1 cellular context compared by ENCODE assay signal in the genomic region with DNA sequence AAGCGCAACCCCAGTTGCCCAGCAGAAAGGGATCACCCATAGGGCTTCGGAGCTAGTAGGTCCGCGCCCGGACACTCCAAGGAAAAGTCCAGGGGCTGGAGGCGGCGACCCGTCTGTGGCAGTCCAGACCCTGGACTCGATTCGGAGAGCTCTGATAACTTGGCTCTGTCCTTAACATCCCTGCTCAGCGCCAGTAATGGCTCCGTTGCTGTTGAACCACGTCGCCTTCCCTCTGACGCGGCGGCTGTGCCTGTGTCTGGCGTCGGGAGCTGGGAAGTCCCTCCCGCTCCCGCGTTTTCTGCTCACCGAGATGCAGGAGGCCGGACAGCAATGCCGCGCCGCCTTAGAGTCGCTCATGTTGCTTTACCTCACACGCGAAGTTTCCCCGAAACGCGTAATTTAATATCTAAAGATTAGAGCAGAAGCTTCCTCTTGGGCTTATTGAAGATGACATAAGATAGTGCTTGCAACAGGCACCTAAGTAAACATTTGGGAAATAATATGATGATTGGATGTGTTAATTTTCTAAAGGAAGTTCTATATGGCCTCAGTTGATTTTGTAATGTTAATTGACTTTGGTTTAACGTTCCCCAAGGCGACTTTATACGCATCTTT.
TF ChIP-seq lines count a peak whose summit lies in the region.

No MANE protein-coding gene starts in this region.

TF ChIP-seq in K562, 482 proteins besides CTCF, POLR2A, EP300 and RAD21 (continued from another document and continues in another):
- peak; percentile 51 to 92 (median 85) for TF ChIP-seq YY1 (IDR thresholded peaks at IDR 0.05; ENCODE audit: borderline replicate concordance in 1 of 3, control insufficient read depth in 1 of 3, extremely low read depth in 1 of 3, insufficient read depth in 3 of 3, insufficient read length in 1 of 3, insufficient replicate concordance in 2 of 3, low read depth in 1 of 3, low read length in 2 of 3)
- TF ChIP-seq CHD2 (IDR thresholded peaks at IDR 0.05; ENCODE audit: low read depth, low read length) = peak; percentile 66; the same call in 1 of the 2 replicates
- TF ChIP-seq, protein P1, sequence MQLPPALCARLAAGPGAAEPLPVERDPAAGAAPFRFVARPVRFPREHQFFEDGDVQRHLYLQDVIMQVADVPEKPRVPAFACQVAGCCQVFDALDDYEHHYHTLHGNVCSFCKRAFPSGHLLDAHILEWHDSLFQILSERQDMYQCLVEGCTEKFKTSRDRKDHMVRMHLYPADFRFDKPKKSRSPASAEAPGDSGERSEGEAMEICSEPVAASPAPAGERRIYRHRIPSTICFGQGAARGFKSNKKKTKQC (CRISPR knock-in tag; IDR thresholded peaks at IDR 0.05) = peak; percentile 89; the same call in 1 of the 2 replicates
- no peak for TF ChIP-seq ZNF12 (CRISPR knock-in tag; IDR thresholded peaks at IDR 0.05)
- TF ChIP-seq, protein P2, sequence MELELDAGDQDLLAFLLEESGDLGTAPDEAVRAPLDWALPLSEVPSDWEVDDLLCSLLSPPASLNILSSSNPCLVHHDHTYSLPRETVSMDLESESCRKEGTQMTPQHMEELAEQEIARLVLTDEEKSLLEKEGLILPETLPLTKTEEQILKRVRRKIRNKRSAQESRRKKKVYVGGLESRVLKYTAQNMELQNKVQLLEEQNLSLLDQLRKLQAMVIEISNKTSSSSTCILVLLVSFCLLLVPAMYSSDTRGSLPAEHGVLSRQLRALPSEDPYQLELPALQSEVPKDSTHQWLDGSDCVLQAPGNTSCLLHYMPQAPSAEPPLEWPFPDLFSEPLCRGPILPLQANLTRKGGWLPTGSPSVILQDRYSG (tag; conservative IDR thresholded peaks at IDR 0.05; ENCODE audit: low read depth) = peak; percentile 65; the same call in 1 of the 2 replicates
- TF ChIP-seq, protein P3, sequence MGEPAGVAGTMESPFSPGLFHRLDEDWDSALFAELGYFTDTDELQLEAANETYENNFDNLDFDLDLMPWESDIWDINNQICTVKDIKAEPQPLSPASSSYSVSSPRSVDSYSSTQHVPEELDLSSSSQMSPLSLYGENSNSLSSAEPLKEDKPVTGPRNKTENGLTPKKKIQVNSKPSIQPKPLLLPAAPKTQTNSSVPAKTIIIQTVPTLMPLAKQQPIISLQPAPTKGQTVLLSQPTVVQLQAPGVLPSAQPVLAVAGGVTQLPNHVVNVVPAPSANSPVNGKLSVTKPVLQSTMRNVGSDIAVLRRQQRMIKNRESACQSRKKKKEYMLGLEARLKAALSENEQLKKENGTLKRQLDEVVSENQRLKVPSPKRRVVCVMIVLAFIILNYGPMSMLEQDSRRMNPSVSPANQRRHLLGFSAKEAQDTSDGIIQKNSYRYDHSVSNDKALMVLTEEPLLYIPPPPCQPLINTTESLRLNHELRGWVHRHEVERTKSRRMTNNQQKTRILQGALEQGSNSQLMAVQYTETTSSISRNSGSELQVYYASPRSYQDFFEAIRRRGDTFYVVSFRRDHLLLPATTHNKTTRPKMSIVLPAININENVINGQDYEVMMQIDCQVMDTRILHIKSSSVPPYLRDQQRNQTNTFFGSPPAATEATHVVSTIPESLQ (CRISPR knock-in tag; IDR thresholded peaks at IDR 0.05) = no peak
- no peak for TF ChIP-seq KLF13 (tag; IDR thresholded peaks at IDR 0.05; ENCODE audit: borderline replicate concordance, low read depth)
- TF ChIP-seq, protein P4, sequence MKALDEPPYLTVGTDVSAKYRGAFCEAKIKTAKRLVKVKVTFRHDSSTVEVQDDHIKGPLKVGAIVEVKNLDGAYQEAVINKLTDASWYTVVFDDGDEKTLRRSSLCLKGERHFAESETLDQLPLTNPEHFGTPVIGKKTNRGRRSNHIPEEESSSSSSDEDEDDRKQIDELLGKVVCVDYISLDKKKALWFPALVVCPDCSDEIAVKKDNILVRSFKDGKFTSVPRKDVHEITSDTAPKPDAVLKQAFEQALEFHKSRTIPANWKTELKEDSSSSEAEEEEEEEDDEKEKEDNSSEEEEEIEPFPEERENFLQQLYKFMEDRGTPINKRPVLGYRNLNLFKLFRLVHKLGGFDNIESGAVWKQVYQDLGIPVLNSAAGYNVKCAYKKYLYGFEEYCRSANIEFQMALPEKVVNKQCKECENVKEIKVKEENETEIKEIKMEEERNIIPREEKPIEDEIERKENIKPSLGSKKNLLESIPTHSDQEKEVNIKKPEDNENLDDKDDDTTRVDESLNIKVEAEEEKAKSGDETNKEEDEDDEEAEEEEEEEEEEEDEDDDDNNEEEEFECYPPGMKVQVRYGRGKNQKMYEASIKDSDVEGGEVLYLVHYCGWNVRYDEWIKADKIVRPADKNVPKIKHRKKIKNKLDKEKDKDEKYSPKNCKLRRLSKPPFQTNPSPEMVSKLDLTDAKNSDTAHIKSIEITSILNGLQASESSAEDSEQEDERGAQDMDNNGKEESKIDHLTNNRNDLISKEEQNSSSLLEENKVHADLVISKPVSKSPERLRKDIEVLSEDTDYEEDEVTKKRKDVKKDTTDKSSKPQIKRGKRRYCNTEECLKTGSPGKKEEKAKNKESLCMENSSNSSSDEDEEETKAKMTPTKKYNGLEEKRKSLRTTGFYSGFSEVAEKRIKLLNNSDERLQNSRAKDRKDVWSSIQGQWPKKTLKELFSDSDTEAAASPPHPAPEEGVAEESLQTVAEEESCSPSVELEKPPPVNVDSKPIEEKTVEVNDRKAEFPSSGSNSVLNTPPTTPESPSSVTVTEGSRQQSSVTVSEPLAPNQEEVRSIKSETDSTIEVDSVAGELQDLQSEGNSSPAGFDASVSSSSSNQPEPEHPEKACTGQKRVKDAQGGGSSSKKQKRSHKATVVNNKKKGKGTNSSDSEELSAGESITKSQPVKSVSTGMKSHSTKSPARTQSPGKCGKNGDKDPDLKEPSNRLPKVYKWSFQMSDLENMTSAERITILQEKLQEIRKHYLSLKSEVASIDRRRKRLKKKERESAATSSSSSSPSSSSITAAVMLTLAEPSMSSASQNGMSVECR (CRISPR knock-in tag; IDR thresholded peaks at IDR 0.05) = peak; percentile 29; the same call in 1 of the 2 replicates
- peak; percentile 25; the same call in 1 of the 2 replicates for TF ChIP-seq MIER1 (IDR thresholded peaks at IDR 0.05; ENCODE audit: low read depth)
- peak; percentile 34; the same call in 1 of the 2 replicates for TF ChIP-seq ZFX (CRISPR knock-in tag; IDR thresholded peaks at IDR 0.05)
- TF ChIP-seq KLF6 (CRISPR knock-in tag; IDR thresholded peaks at IDR 0.05; ENCODE audit: borderline replicate concordance) = 0 out of 2 replicates have a peak, but pooled peaks have one; percentile 24
- no peak for TF ChIP-seq KLF10 (CRISPR knock-in tag; IDR thresholded peaks at IDR 0.05)
- no peak for TF ChIP-seq SIRT6 (IDR thresholded peaks at IDR 0.05; ENCODE audit: low read depth, low read length)
- TF ChIP-seq, protein P5, sequence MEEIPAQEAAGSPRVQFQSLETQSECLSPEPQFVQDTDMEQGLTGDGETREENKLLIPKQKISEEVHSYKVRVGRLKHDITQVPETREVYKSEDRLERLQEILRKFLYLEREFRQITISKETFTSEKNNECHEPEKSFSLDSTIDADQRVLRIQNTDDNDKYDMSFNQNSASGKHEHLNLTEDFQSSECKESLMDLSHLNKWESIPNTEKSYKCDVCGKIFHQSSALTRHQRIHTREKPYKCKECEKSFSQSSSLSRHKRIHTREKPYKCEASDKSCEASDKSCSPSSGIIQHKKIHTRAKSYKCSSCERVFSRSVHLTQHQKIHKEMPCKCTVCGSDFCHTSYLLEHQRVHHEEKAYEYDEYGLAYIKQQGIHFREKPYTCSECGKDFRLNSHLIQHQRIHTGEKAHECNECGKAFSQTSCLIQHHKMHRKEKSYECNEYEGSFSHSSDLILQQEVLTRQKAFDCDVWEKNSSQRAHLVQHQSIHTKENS (CRISPR knock-in tag; IDR thresholded peaks at IDR 0.05) = no peak
- peak; percentile 60; the same call in 1 of the 2 replicates for TF ChIP-seq GABPB1 (CRISPR knock-in tag; IDR thresholded peaks at IDR 0.05)
- TF ChIP-seq FOSL1 (tag; conservative IDR thresholded peaks at IDR 0.05) = no peak
- TF ChIP-seq POLR2B (IDR thresholded peaks at IDR 0.05; ENCODE audit: low read depth, partially characterized antibody) = peak; percentile 80
- TF ChIP-seq, protein P6, sequence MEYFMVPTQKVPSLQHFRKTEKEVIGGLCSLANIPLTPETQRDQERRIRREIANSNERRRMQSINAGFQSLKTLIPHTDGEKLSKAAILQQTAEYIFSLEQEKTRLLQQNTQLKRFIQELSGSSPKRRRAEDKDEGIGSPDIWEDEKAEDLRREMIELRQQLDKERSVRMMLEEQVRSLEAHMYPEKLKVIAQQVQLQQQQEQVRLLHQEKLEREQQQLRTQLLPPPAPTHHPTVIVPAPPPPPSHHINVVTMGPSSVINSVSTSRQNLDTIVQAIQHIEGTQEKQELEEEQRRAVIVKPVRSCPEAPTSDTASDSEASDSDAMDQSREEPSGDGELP (CRISPR knock-in tag; IDR thresholded peaks at IDR 0.05; ENCODE audit: borderline replicate concordance) = peak; percentile 62; the same call in 1 of the 2 replicates
- TF ChIP-seq, protein P7, sequence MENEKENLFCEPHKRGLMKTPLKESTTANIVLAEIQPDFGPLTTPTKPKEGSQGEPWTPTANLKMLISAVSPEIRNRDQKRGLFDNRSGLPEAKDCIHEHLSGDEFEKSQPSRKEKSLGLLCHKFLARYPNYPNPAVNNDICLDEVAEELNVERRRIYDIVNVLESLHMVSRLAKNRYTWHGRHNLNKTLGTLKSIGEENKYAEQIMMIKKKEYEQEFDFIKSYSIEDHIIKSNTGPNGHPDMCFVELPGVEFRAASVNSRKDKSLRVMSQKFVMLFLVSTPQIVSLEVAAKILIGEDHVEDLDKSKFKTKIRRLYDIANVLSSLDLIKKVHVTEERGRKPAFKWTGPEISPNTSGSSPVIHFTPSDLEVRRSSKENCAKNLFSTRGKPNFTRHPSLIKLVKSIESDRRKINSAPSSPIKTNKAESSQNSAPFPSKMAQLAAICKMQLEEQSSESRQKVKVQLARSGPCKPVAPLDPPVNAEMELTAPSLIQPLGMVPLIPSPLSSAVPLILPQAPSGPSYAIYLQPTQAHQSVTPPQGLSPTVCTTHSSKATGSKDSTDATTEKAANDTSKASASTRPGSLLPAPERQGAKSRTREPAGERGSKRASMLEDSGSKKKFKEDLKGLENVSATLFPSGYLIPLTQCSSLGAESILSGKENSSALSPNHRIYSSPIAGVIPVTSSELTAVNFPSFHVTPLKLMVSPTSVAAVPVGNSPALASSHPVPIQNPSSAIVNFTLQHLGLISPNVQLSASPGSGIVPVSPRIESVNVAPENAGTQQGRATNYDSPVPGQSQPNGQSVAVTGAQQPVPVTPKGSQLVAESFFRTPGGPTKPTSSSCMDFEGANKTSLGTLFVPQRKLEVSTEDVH (IDR thresholded peaks at IDR 0.05; ENCODE audit: low read depth, partially characterized antibody) = peak; percentile 87
- TF ChIP-seq POLR2AphosphoS5 (IDR thresholded peaks at IDR 0.05; ENCODE audit: control insufficient read depth, insufficient read depth, low read depth, low read length) = peak; percentile 52; the same call in 1 of the 2 replicates
- no peak for TF ChIP-seq PCBP2 (IDR thresholded peaks at IDR 0.05; ENCODE audit: low read depth, low read length, poor library complexity, severe bottlenecking)
- no peak for TF ChIP-seq ZNF133 (CRISPR knock-in tag; IDR thresholded peaks at IDR 0.05)
- 0 out of 2 replicates have a peak, but pooled peaks have one; percentile 31 for TF ChIP-seq ATF7 (IDR thresholded peaks at IDR 0.05)
- peak; percentile 40; the same call in 1 of the 2 replicates for TF ChIP-seq CC2D1A (IDR thresholded peaks at IDR 0.05)
- TF ChIP-seq NFXL1 (CRISPR knock-in tag; IDR thresholded peaks at IDR 0.05) = no peak
- TF ChIP-seq CBFA2T3 (IDR thresholded peaks at IDR 0.05) = 0 out of 2 replicates have a peak, but pooled peaks have one; percentile 5
- peak; percentile 41; the same call in 1 of the 2 replicates for TF ChIP-seq NR3C1 (CRISPR knock-in tag; IDR thresholded peaks at IDR 0.05)
- TF ChIP-seq NBN (IDR thresholded peaks at IDR 0.05; ENCODE audit: low read depth) = peak; percentile 78
- TF ChIP-seq, protein P8, sequence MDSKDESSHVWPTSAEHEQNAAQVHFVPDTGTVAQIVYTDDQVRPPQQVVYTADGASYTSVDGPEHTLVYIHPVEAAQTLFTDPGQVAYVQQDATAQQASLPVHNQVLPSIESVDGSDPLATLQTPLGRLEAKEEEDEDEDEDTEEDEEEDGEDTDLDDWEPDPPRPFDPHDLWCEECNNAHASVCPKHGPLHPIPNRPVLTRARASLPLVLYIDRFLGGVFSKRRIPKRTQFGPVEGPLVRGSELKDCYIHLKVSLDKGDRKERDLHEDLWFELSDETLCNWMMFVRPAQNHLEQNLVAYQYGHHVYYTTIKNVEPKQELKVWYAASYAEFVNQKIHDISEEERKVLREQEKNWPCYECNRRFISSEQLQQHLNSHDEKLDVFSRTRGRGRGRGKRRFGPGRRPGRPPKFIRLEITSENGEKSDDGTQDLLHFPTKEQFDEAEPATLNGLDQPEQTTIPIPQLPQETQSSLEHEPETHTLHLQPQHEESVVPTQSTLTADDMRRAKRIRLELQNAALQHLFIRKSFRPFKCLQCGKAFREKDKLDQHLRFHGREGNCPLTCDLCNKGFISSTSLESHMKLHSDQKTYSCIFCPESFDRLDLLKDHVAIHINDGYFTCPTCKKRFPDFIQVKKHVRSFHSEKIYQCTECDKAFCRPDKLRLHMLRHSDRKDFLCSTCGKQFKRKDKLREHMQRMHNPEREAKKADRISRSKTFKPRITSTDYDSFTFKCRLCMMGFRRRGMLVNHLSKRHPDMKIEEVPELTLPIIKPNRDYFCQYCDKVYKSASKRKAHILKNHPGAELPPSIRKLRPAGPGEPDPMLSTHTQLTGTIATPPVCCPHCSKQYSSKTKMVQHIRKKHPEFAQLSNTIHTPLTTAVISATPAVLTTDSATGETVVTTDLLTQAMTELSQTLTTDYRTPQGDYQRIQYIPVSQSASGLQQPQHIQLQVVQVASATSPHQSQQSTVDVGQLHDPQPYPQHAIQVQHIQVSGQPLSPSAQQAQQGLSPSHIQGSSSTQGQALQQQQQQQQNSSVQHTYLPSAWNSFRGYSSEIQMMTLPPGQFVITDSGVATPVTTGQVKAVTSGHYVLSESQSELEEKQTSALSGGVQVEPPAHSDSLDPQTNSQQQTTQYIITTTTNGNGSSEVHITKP (IDR thresholded peaks at IDR 0.05; ENCODE audit: partially characterized antibody) = peak; percentile 14
- no peak for TF ChIP-seq NONO (IDR thresholded peaks at IDR 0.05; ENCODE audit: low read depth in 2 of 2, low read length in 1 of 2)
- TF ChIP-seq KAT8 (IDR thresholded peaks at IDR 0.05; ENCODE audit: low read depth) = peak; percentile 27; the same call in 1 of the 2 replicates
- TF ChIP-seq SOX6 (IDR thresholded peaks at IDR 0.05) = 0 out of 2 replicates have a peak, but pooled peaks have one; percentile 4
- 0 out of 2 replicates have a peak, but pooled peaks have one; percentile 64 for TF ChIP-seq HEY1 (CRISPR knock-in tag; IDR thresholded peaks at IDR 0.05; ENCODE audit: borderline replicate concordance)
- TF ChIP-seq, protein P9, sequence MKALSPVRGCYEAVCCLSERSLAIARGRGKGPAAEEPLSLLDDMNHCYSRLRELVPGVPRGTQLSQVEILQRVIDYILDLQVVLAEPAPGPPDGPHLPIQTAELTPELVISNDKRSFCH (CRISPR knock-in tag; IDR thresholded peaks at IDR 0.05) = no peak
- TF ChIP-seq, protein P9 (tag; IDR thresholded peaks at IDR 0.05) = 0 out of 2 replicates have a peak, but pooled peaks have one; percentile 47
- TF ChIP-seq DPF2 (IDR thresholded peaks at IDR 0.05) = 0 out of 2 replicates have a peak, but pooled peaks have one; percentile 24
- peak; percentile 61 for TF ChIP-seq EP400 (IDR thresholded peaks at IDR 0.05)
- peak; percentile 75 for TF ChIP-seq RBFOX2 (IDR thresholded peaks at IDR 0.05; ENCODE audit: low read depth, low read length)
